Comparison of ENCODE assay signal across 8 cellular contexts in genomic region chr11:121722431-121723256, GRCh38.
A peak's percentile ranks its signal among the peaks of the same experiment; 100 is the strongest.
DNase-seq lines count a peak whose midpoint lies in the region; ATAC-seq, FAIRE-seq and TF ChIP-seq lines count a peak whose summit lies in the region.

No MANE protein-coding gene starts in this region.

- H3K9me3 ChIP-seq in kidney (ENCODE audit: control insufficient read depth in 1 of 2, low read length in 2 of 2) = no peaks in the 10 kb centered on the region

- DNase-seq in DMS53 (lab: John Stamatoyannopoulos, UW) (peak; percentile 91), NCI-H2171 treated with DMSO at 0.1 percent for 48 hours (lab: John Stamatoyannopoulos, UW) (peak; percentile 56), coronary artery (ENCODE audit: low spot score) (peak; percentile 91), kidney (peak; percentile 93)
- DNase-seq in activated naive CD4-positive, alpha-beta T cell treated with Interleukin-2 at 50 U/mL for 16 hours = no peak

- H3K4me1 ChIP-seq in kidney (ENCODE audit: control insufficient read depth in 1 of 2, insufficient read depth in 1 of 2, low read depth in 1 of 2, low read length in 2 of 2) = no peaks in the 10 kb centered on the region

- H3K27ac ChIP-seq in coronary artery (peak overlapping the region; percentile 95 to 97), kidney (ENCODE audit: low read depth in 2 of 2, low read length in 2 of 2) (peak overlapping the region; percentile 46 to 56), skin epidermis (peak overlapping the region in 20 of 21 experiments; percentile 14 to 85 (median 62))

- H3K36me3 ChIP-seq in kidney (ENCODE audit: control insufficient read depth in 1 of 2, insufficient read depth in 2 of 2, low read length in 2 of 2) = no peaks in the 10 kb centered on the region

- H3K9ac ChIP-seq in kidney (ENCODE audit: low read length in 2 of 2) = no peak overlapping the region

- intact Hi-C loops in kidney (cut with DNase I) = no loop called here

- FAIRE-seq in kidney (lab: Jason Lieb, UNC) = no peak

- no peak for ATAC-seq in HG02623 (IDR thresholded peaks at IDR 0.05; ENCODE audit: unreplicated experiment)
- ATAC-seq in HG02798 (IDR thresholded peaks at IDR 0.05; ENCODE audit: poor library complexity, unreplicated experiment) = no peak

- H3K4me3 ChIP-seq in coronary artery = peak overlapping the region; percentile 79
- H3K4me3 ChIP-seq in kidney (ENCODE audit: low read length in 2 of 2) = peak overlapping the region; percentile 26 to 42
- peak overlapping the region in 6 of 7 experiments; percentile 8 to 29 (median 16) for H3K4me3 ChIP-seq in skin epidermis

- TF ChIP-seq CTCF in coronary artery (IDR thresholded peaks at IDR 0.05) = no peak
- no peak for TF ChIP-seq CTCF in kidney (IDR thresholded peaks at IDR 0.05; ENCODE audit: borderline replicate concordance, extremely low read depth, insufficient read depth)

Comparison
In these comparisons a context has a peak if more than half of its experiments do, and no peak if none do; other contexts are left out.
1. H3K4me3 ChIP-seq: peak in every context shown above with its lines; median percentile 79 in coronary artery; 34 in kidney; 16 in skin epidermis.